Comparison of ENCODE assay signal across 11 cellular contexts in genomic region chr2:37653093-37653492, GRCh38. TPM values are rescaled to one million over a fixed set of nuclear protein-coding genes. Genes with fewer than 3 reads are reported as not detected.
DNase-seq lines count a peak whose midpoint lies in the region; ATAC-seq and TF ChIP-seq lines count a peak whose summit lies in the region.
"Had no signal": no experiment of that assay in that cellular context is flagged by ENCODE, and none has a peak within 500 bp of the region (broad histone marks: within the 10 kb centered on the region; RNA-seq: fewer than 3 reads in every experiment).

No MANE protein-coding gene starts in this region.

- WGBS in thyroid gland, 2 donors = 73 to 84% methylated on average over 6 of the region's 6 CpGs
- 60 to 73% methylated on average over 6 of the region's 6 CpGs for WGBS in body of pancreas, 2 donors
- 69 to 76% (median 72%) methylated on average over 6 of the region's 6 CpGs for WGBS in ovary, 3 donors

- H3K4me1 Mint-ChIP-seq in activated T-cell treated with anti-CD3 and anti-CD28 coated beads, Interleukin-2, amount 50 U/mL, for 72 hours (ENCODE audit: low read depth) = peaks cover 91% of the 10 kb centered on the region
- H3K4me1 Mint-ChIP-seq in activated naive CD8-positive, alpha-beta T cell treated with anti-CD3 and anti-CD28 coated beads, Interleukin-2, amount 10 ng/mL, durations not matched to agents 7 days and 5 days = peaks cover 56% of the 10 kb centered on the region
- H3K4me1 Mint-ChIP-seq in memory B cell = peaks cover 71% of the 10 kb centered on the region

- H3K4me1 ChIP-seq in thyroid gland (peaks cover 6 to 24% of the 10 kb centered on the region in 2 donors), body of pancreas (peaks cover 22% of the 10 kb centered on the region), ovary (ENCODE audit: insufficient read depth) (peaks cover 11% of the 10 kb centered on the region)

- TF ChIP-seq EP300 in ovary (IDR thresholded peaks at IDR 0.05) = no peak

- H3K36me3 ChIP-seq in thyroid gland (no peaks in the 10 kb centered on the region), body of pancreas (replicated peaks in 1 of 2; ENCODE audit: insufficient read depth in 1 of 2, low read depth in 2 of 2) (no peaks in the 10 kb centered on the region), ovary (no peaks in the 10 kb centered on the region)

- H3K9me3 Mint-ChIP-seq in activated T-cell treated with anti-CD3 and anti-CD28 coated beads, Interleukin-2, amount 50 U/mL, for 72 hours = peaks cover 0 to under 1% of the 10 kb centered on the region in 2 donors
- peaks cover 2% of the 10 kb centered on the region for H3K9me3 Mint-ChIP-seq in activated naive CD8-positive, alpha-beta T cell treated with anti-CD3 and anti-CD28 coated beads, Interleukin-2, amount 10 ng/mL, durations not matched to agents 7 days and 5 days
- H3K9me3 Mint-ChIP-seq in memory B cell = no peaks in the 10 kb centered on the region

- no peak for ATAC-seq in activated T-cell treated with anti-CD3 and anti-CD28 coated beads, Interleukin-2, amount 50 U/mL, for 72 hours (replicated peaks in 1 of 2)
- ATAC-seq in activated naive CD8-positive, alpha-beta T cell treated with anti-CD3 and anti-CD28 coated beads, Interleukin-2, amount 10 ng/mL, durations not matched to agents 7 days and 5 days (ENCODE audit: low read depth) = no peak
- ATAC-seq in memory B cell (ENCODE audit: low read depth) (no peak), body of pancreas (no peak)

- no peak for TF ChIP-seq POLR2A in thyroid gland (IDR thresholded peaks at IDR 0.05)
- TF ChIP-seq POLR2A in body of pancreas (IDR thresholded peaks at IDR 0.05) = no peak
- no peak for TF ChIP-seq POLR2A in ovary (IDR thresholded peaks at IDR 0.05)

- POLR2A ChIA-PET in activated naive CD8-positive, alpha-beta T cell treated with anti-CD3 and anti-CD28 coated beads, Interleukin-2, amount 10 ng/mL, durations not matched to agents 7 days and 5 days (lab: Charles Lee) = interaction anchor here (1.1 kb wide), 1 partner anchor 19 kb away, joined by 4 read pairs; no protein-coding TSS in a partner anchor

- H3K27me3 Mint-ChIP-seq in activated T-cell treated with anti-CD3 and anti-CD28 coated beads, Interleukin-2, amount 50 U/mL, for 72 hours (ENCODE audit: low read depth) = no peaks in the 10 kb centered on the region
- H3K27me3 Mint-ChIP-seq in activated naive CD8-positive, alpha-beta T cell treated with anti-CD3 and anti-CD28 coated beads, Interleukin-2, amount 10 ng/mL, durations not matched to agents 7 days and 5 days = no peaks in the 10 kb centered on the region
- H3K27me3 Mint-ChIP-seq in memory B cell = no peaks in the 10 kb centered on the region

- TF ChIP-seq CTCF in thyroid gland (IDR thresholded peaks at IDR 0.05) (no peak), body of pancreas (IDR thresholded peaks at IDR 0.05) (no peak), ovary (IDR thresholded peaks at IDR 0.05) (no peak)

- peak overlapping the region; percentile 25 to 40 for H3K4me3 Mint-ChIP-seq in activated T-cell treated with anti-CD3 and anti-CD28 coated beads, Interleukin-2, amount 50 U/mL, for 72 hours
- H3K4me3 Mint-ChIP-seq in activated naive CD8-positive, alpha-beta T cell treated with anti-CD3 and anti-CD28 coated beads, Interleukin-2, amount 10 ng/mL, durations not matched to agents 7 days and 5 days = peak overlapping the region; percentile 18
- H3K4me3 Mint-ChIP-seq in memory B cell = peak overlapping the region; percentile 77

- peak overlapping the region; percentile 85 for H3K27ac Mint-ChIP-seq in activated T-cell treated with anti-CD3 and anti-CD28 coated beads, Interleukin-2, amount 50 U/mL, for 72 hours
- no peak overlapping the region for H3K27ac Mint-ChIP-seq in activated naive CD8-positive, alpha-beta T cell treated with anti-CD3 and anti-CD28 coated beads, Interleukin-2, amount 10 ng/mL, durations not matched to agents 7 days and 5 days
- peak overlapping the region; percentile 98 for H3K27ac Mint-ChIP-seq in memory B cell

- DNase-seq in activated T-cell treated with anti-CD3 and anti-CD28 coated beads, Interleukin-2, amount 50 U/mL, for 72 hours = no peak
- DNase-seq in activated T-cell treated with anti-CD3 and anti-CD28 coated beads for 4 hours = no peak
- no peak for DNase-seq in activated naive CD8-positive, alpha-beta T cell treated with anti-CD3 and anti-CD28 coated beads, Interleukin-2, amount 10 ng/mL, durations not matched to agents 7 days and 5 days
- no peak for DNase-seq in memory B cell (ENCODE audit: low spot score in 2 of 2)
- DNase-seq in thyroid gland = no peak
- no peak for DNase-seq in body of pancreas
- DNase-seq in ovary = no peak
- DNase-seq in NK-92 (lab: John Stamatoyannopoulos, UW; ENCODE audit: unreplicated experiment) = no peak
- DNase-seq: AML-193, kidney, NCI-H226 had no signal

- H3K4me3 ChIP-seq in thyroid gland (replicated peaks in 1 of 3) (no peak overlapping the region), body of pancreas (no peak overlapping the region), ovary (no peak overlapping the region)

- H3K36me3 Mint-ChIP-seq in activated T-cell treated with anti-CD3 and anti-CD28 coated beads, Interleukin-2, amount 50 U/mL, for 72 hours (ENCODE audit: insufficient read depth in 2 of 2) = peaks cover 3 to 11% of the 10 kb centered on the region in 2 donors
- H3K36me3 Mint-ChIP-seq in activated naive CD8-positive, alpha-beta T cell treated with anti-CD3 and anti-CD28 coated beads, Interleukin-2, amount 10 ng/mL, durations not matched to agents 7 days and 5 days = peaks cover 24% of the 10 kb centered on the region
- H3K36me3 Mint-ChIP-seq in memory B cell = peaks cover 9% of the 10 kb centered on the region

- intact Hi-C loops in thyroid gland (cut with DNase I) (no loop called here), body of pancreas (cut with DNase I) (no loop called here), ovary (cut with DNase I) (no loop called here)

- H3K27ac ChIP-seq in thyroid gland (peak overlapping the region in 2 of 3 donors; percentile 0 to 40), body of pancreas (peak overlapping the region in 1 of 4 donors; percentile 27), ovary (no peak overlapping the region)

- H3K9me3 ChIP-seq in thyroid gland = no peaks in the 10 kb centered on the region
- H3K9me3 ChIP-seq in body of pancreas = no peaks in the 10 kb centered on the region
- H3K9me3 ChIP-seq in ovary = no peaks in the 10 kb centered on the region

- H3K27me3 ChIP-seq in thyroid gland (no peaks in the 10 kb centered on the region), body of pancreas (no peaks in the 10 kb centered on the region), ovary (no peaks in the 10 kb centered on the region)

RNA-seq across cellular contexts. Expression of gene CDC42EP3, which starts 18.3 kb away (rescaled TPM):
- 10 to 100 TPM; 27.0 to 28.9 TPM for total RNA-seq in activated T-cell treated with anti-CD3 and anti-CD28 coated beads, Interleukin-2, amount 50 U/mL, for 72 hours
- 10 to 100 TPM; 39.5 to 40.1 TPM for total RNA-seq in activated naive CD8-positive, alpha-beta T cell treated with anti-CD3 and anti-CD28 coated beads, Interleukin-2, amount 10 ng/mL, durations not matched to agents 7 days and 5 days
- total RNA-seq in thyroid gland (10 to 100 TPM in 3 of 4 donors, 1 to 10 TPM in 1; 8.1 to 24.7 (median 18.8) TPM), body of pancreas (1 to 10 TPM; 5.3 to 7.8 TPM), ovary (10 to 100 TPM; 12.0 to 82.7 (median 22.3) TPM)
- 10 to 100 TPM; 27.6 to 40.3 TPM for polyA plus RNA-seq in ovary

Comparison
In these comparisons a context has a peak if more than half of its experiments do, and no peak if none do; other contexts are left out.
1. H3K4me3 Mint-ChIP-seq: peak in every context shown above with its lines; median percentile 77 in memory B cell; 32 in activated T-cell treated with anti-CD3 and anti-CD28 coated beads, Interleukin-2, amount 50 U/mL, for 72 hours; 18 in activated naive CD8-positive, alpha-beta T cell treated with anti-CD3 and anti-CD28 coated beads, Interleukin-2, amount 10 ng/mL, durations not matched to agents 7 days and 5 days.
2. H3K27ac ChIP-seq: peak in thyroid gland (2 of 3); none in ovary (0 of 2).